1 cellular context compared by ENCODE assay signal in genomic region chr5:114362197-114362976, GRCh38.
TF ChIP-seq lines count a peak whose summit lies in the region.

No MANE protein-coding gene starts in this region.

TF ChIP-seq in HEK293, 187 proteins besides CTCF, POLR2A, EP300 and RAD21 (continued from another document):
- TF ChIP-seq ZBTB26 (tag by site-specific recombination; optimal IDR thresholded peaks at IDR 0.05), result peak; percentile 55
- no peak for TF ChIP-seq ZNF148 (tag by site-specific recombination; IDR thresholded peaks at IDR 0.05; ENCODE audit: borderline replicate concordance)
- no peak for TF ChIP-seq BCL11A (tag by site-specific recombination; IDR thresholded peaks at IDR 0.05; ENCODE audit: low read depth)
- no peak for TF ChIP-seq WT1 (tag by site-specific recombination; IDR thresholded peaks at IDR 0.05)
- TF ChIP-seq PRDM4 (tag by site-specific recombination; IDR thresholded peaks at IDR 0.05), result no peak
- no peak for TF ChIP-seq HOXA7 (CRISPR knock-in tag; IDR thresholded peaks at IDR 0.05; ENCODE audit: borderline replicate concordance)
- TF ChIP-seq ZSCAN23 (tag by site-specific recombination; IDR thresholded peaks at IDR 0.05), result no peak
- TF ChIP-seq ZNF133 (tag by site-specific recombination; IDR thresholded peaks at IDR 0.05), result no peak
- TF ChIP-seq ZNF600 (tag by site-specific recombination; IDR thresholded peaks at IDR 0.05), result 0 out of 2 replicates have a peak, but pooled peaks have one; percentile 8
- TF ChIP-seq SP3 (tag by site-specific recombination; IDR thresholded peaks at IDR 0.05), result no peak
- no peak for TF ChIP-seq ZNF157 (tag by site-specific recombination; IDR thresholded peaks at IDR 0.05)
- no peak for TF ChIP-seq ZNF174 (tag by site-specific recombination; IDR thresholded peaks at IDR 0.05)
- TF ChIP-seq ZBTB11 (tag by site-specific recombination; conservative IDR thresholded peaks at IDR 0.05; ENCODE audit: low read depth), result no peak
- TF ChIP-seq SCRT2 (tag by site-specific recombination; IDR thresholded peaks at IDR 0.05), result peak; percentile 81
- TF ChIP-seq SCRT1 (tag by site-specific recombination; IDR thresholded peaks at IDR 0.05; ENCODE audit: borderline replicate concordance), result no peak
- no peak for TF ChIP-seq ZSCAN18 (tag by site-specific recombination; IDR thresholded peaks at IDR 0.05)
- no peak for TF ChIP-seq ZNF223 (tag by site-specific recombination; IDR thresholded peaks at IDR 0.05)
- no peak for TF ChIP-seq ZNF23 (tag by site-specific recombination; IDR thresholded peaks at IDR 0.05; ENCODE audit: borderline replicate concordance)
TF ChIP-seq in HEK293: peak in this region for 5.
